Comparison of ENCODE assay signal across 21 cellular contexts in the genomic region with DNA sequence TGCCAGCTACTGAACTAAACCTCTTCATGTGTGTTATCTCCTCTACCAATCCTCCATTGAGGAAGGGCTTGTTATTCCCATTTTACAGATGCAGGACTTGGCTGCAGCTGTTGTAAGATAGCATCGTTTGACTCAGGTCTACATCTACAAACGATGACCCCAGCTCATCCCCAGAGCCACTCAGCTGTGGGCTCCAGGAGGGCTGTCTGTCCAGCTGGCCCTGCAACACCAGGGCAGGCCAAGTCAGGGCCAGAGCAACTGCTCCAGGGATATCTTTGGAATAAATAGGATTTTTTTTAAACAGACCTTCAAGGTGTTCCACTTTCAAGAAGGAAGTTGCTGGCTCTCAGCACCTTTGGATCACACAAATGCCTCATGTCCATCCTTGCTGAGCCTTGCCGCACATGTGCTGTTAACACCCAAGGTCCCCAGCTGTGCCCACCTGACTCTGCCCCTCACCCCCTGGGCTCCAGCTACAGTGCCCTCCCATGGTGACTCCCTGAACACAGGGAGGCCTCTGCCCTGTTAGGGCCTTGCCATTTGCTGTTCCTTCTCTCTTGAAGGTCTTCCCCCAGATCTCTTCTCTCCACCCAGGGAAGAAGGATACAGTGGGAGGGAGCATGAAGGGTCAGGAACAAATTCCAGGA. TPM values are rescaled to one million over a fixed set of nuclear protein-coding genes. Genes with fewer than 3 reads are reported as not detected.
DNase-seq lines count a peak whose midpoint lies in the region; ATAC-seq and TF ChIP-seq lines count a peak whose summit lies in the region.
"Had no signal": no experiment of that assay in that cellular context is flagged by ENCODE, and none has a peak within 500 bp of the region (broad histone marks: within the 10 kb centered on the region; RNA-seq: fewer than 3 reads in every experiment).

No MANE protein-coding gene starts in this region.

- no peak overlapping the region for H3K27ac ChIP-seq in HEK293 (ENCODE audit: extremely low read depth, low read depth, low read length)
- H3K27ac ChIP-seq: BLaER1 treated with 17β-estradiol and CSF1 and Interleukin-3, amounts not matched to agents 10 nM and 100 nM; GM23248 had no signal

- H3K4me1 Mint-ChIP-seq in activated CD8-positive, alpha-beta T cell treated with anti-CD3 and anti-CD28 coated beads, Interleukin-2, amount 10 ng/mL, durations not matched to agents 7 days and 5 days (ENCODE audit: low read depth) = no peaks in the 10 kb centered on the region
- H3K4me1 Mint-ChIP-seq in activated CD8-positive, alpha-beta T cell treated with anti-CD3 and anti-CD28 coated beads for 36 hours (ENCODE audit: low read depth) = no peaks in the 10 kb centered on the region
- no peaks in the 10 kb centered on the region for H3K4me1 Mint-ChIP-seq in mesothelial cell of epicardium
- H3K4me1 Mint-ChIP-seq: CD8-positive, alpha-beta memory T cell had no signal

- ATAC-seq in activated CD8-positive, alpha-beta T cell treated with anti-CD3 and anti-CD28 coated beads, Interleukin-2, amount 10 ng/mL, durations not matched to agents 7 days and 5 days = no peak
- ATAC-seq in activated CD8-positive, alpha-beta T cell treated with anti-CD3 and anti-CD28 coated beads for 36 hours = no peak
- ATAC-seq in sciatic nerve = no peak
- no peak for ATAC-seq in GM21526 (IDR thresholded peaks at IDR 0.05; ENCODE audit: low FRiP score, unreplicated experiment)
- ATAC-seq in HG03378 (IDR thresholded peaks at IDR 0.05; ENCODE audit: unreplicated experiment) = no peak

- H3K9me3 Mint-ChIP-seq in activated CD8-positive, alpha-beta T cell treated with anti-CD3 and anti-CD28 coated beads, Interleukin-2, amount 10 ng/mL, durations not matched to agents 7 days and 5 days (ENCODE audit: insufficient read depth) = no peaks in the 10 kb centered on the region
- no peaks in the 10 kb centered on the region for H3K9me3 Mint-ChIP-seq in activated CD8-positive, alpha-beta T cell treated with anti-CD3 and anti-CD28 coated beads for 36 hours
- no peaks in the 10 kb centered on the region for H3K9me3 Mint-ChIP-seq in mesothelial cell of epicardium
- H3K9me3 Mint-ChIP-seq: CD8-positive, alpha-beta memory T cell had no signal

- no peak overlapping the region for H3K27ac Mint-ChIP-seq in activated CD8-positive, alpha-beta T cell treated with anti-CD3 and anti-CD28 coated beads, Interleukin-2, amount 10 ng/mL, durations not matched to agents 7 days and 5 days
- H3K27ac Mint-ChIP-seq in activated CD8-positive, alpha-beta T cell treated with anti-CD3 and anti-CD28 coated beads for 36 hours = no peak overlapping the region
- H3K27ac Mint-ChIP-seq in mesothelial cell of epicardium = no peak overlapping the region
- H3K27ac Mint-ChIP-seq: CD8-positive, alpha-beta memory T cell had no signal

- H3K4me1 ChIP-seq in HEK293 (ENCODE audit: control insufficient read depth, insufficient read depth, low read length) = no peaks in the 10 kb centered on the region
- H3K4me1 ChIP-seq: BLaER1 treated with 17β-estradiol and CSF1 and Interleukin-3, amounts not matched to agents 10 nM and 100 nM had no signal

- H3K36me3 ChIP-seq in HEK293 (ENCODE audit: control insufficient read depth in 2 of 2, insufficient read depth in 1 of 2, low read length in 2 of 2) = no peaks in the 10 kb centered on the region
- H3K36me3 ChIP-seq: BLaER1 treated with 17β-estradiol and CSF1 and Interleukin-3, amounts not matched to agents 10 nM and 100 nM had no signal

- intact Hi-C loops in activated CD8-positive, alpha-beta T cell treated with anti-CD3 and anti-CD28 coated beads for 36 hours (cut with micrococcal nuclease) = no loop called here
- intact Hi-C loops in sciatic nerve (cut with DNase I) = no loop called here

- no peak overlapping the region for H3K4me3 Mint-ChIP-seq in activated CD8-positive, alpha-beta T cell treated with anti-CD3 and anti-CD28 coated beads, Interleukin-2, amount 10 ng/mL, durations not matched to agents 7 days and 5 days
- no peak overlapping the region for H3K4me3 Mint-ChIP-seq in activated CD8-positive, alpha-beta T cell treated with anti-CD3 and anti-CD28 coated beads for 36 hours
- no peak overlapping the region for H3K4me3 Mint-ChIP-seq in mesothelial cell of epicardium
- H3K4me3 Mint-ChIP-seq: CD8-positive, alpha-beta memory T cell had no signal

- CTCF ChIA-PET in activated CD8-positive, alpha-beta T cell treated with anti-CD3 and anti-CD28 coated beads, Interleukin-2, amount 10 ng/mL, durations not matched to agents 7 days and 5 days (lab: Charles Lee) = no interaction called here
- CTCF ChIA-PET in activated CD8-positive, alpha-beta T cell treated with anti-CD3 and anti-CD28 coated beads for 36 hours (lab: Charles Lee) = interaction anchor here (3.5 kb wide), 1 partner anchor 16 kb away, joined by 12 read pairs; no protein-coding TSS in a partner anchor
- CTCF ChIA-PET in HEK293 (lab: Yijun Ruan, JAX) = interaction anchor here (0.7 to 1.3 kb wide), 2 partner anchors 49 to 240 kb away, joined by 3 to 4 read pairs; no protein-coding TSS in a partner anchor

- no peak overlapping the region for H3K4me3 ChIP-seq in HEK293 (ENCODE audit: low read depth, low read length)
- H3K4me3 ChIP-seq: BLaER1 treated with 17β-estradiol and CSF1 and Interleukin-3, amounts not matched to agents 10 nM and 100 nM; GM23248 had no signal

- DNase-seq in activated CD8-positive, alpha-beta T cell treated with anti-CD3 and anti-CD28 coated beads, Interleukin-2, amount 10 ng/mL, durations not matched to agents 7 days and 5 days = peak; percentile 12
- DNase-seq in activated CD8-positive, alpha-beta T cell treated with anti-CD3 and anti-CD28 coated beads for 36 hours = no peak
- peak; percentile 15 for DNase-seq in islet precursor cell
- peak; percentile 28 for DNase-seq in sciatic nerve (ENCODE audit: low spot score)
- DNase-seq in mesothelial cell of epicardium (ENCODE audit: low spot score in 2 of 2, unreplicated experiment in 2 of 2) = no peak
- DNase-seq: CD8-positive, alpha-beta memory T cell; DMS79 treated with DMSO at 0.1 percent for 48 hours; GM23248; KBM-7; MV-4-11; NCI-H1417; NCI-H2029; NCI-H2171 treated with DMSO at 0.1 percent for 48 hours; NCI-H446 treated with DMSO at 0.1 percent for 48 hours; OCI-M1; RPMI8226 had no signal

- H3K36me3 Mint-ChIP-seq in activated CD8-positive, alpha-beta T cell treated with anti-CD3 and anti-CD28 coated beads, Interleukin-2, amount 10 ng/mL, durations not matched to agents 7 days and 5 days (ENCODE audit: low read depth) = no peaks in the 10 kb centered on the region
- H3K36me3 Mint-ChIP-seq in activated CD8-positive, alpha-beta T cell treated with anti-CD3 and anti-CD28 coated beads for 36 hours (ENCODE audit: low read depth) = no peaks in the 10 kb centered on the region
- no peaks in the 10 kb centered on the region for H3K36me3 Mint-ChIP-seq in mesothelial cell of epicardium
- H3K36me3 Mint-ChIP-seq: CD8-positive, alpha-beta memory T cell had no signal

- no peaks in the 10 kb centered on the region for H3K27me3 Mint-ChIP-seq in activated CD8-positive, alpha-beta T cell treated with anti-CD3 and anti-CD28 coated beads, Interleukin-2, amount 10 ng/mL, durations not matched to agents 7 days and 5 days (ENCODE audit: low read depth)
- H3K27me3 Mint-ChIP-seq in activated CD8-positive, alpha-beta T cell treated with anti-CD3 and anti-CD28 coated beads for 36 hours = no peaks in the 10 kb centered on the region
- peaks cover 16% of the 10 kb centered on the region for H3K27me3 Mint-ChIP-seq in mesothelial cell of epicardium (ENCODE audit: low read depth)

- POLR2A ChIA-PET in activated CD8-positive, alpha-beta T cell treated with anti-CD3 and anti-CD28 coated beads, Interleukin-2, amount 10 ng/mL, durations not matched to agents 7 days and 5 days (lab: Charles Lee) = no interaction called here
- POLR2A ChIA-PET in activated CD8-positive, alpha-beta T cell treated with anti-CD3 and anti-CD28 coated beads for 36 hours (lab: Charles Lee) = no interaction called here
- POLR2A ChIA-PET in HEK293 (lab: Yijun Ruan, JAX) = no interaction called here

- no peaks in the 10 kb centered on the region for H3K9me3 ChIP-seq in HEK293 (ENCODE audit: control insufficient read depth, insufficient read depth, low read depth, low read length)
- H3K9me3 ChIP-seq: BLaER1 treated with 17β-estradiol and CSF1 and Interleukin-3, amounts not matched to agents 10 nM and 100 nM had no signal

- TF ChIP-seq CTCF in activated CD8-positive, alpha-beta T cell treated with anti-CD3 and anti-CD28 coated beads for 36 hours (IDR thresholded peaks at IDR 0.05) = no peak
- TF ChIP-seq CTCF in HEK293 (tag by site-specific recombination; IDR thresholded peaks at IDR 0.05) (no peak), mesothelial cell of epicardium (IDR thresholded peaks at IDR 0.05; ENCODE audit: unreplicated experiment) (no peak)

TF ChIP-seq in HEK293, 187 proteins besides CTCF, POLR2A, EP300 and RAD21:
- TF ChIP-seq ZNF701 (tag by site-specific recombination; IDR thresholded peaks at IDR 0.05) = no peak
- 0 out of 2 replicates have a peak, but pooled peaks have one; percentile 27 for TF ChIP-seq GLIS1 (tag by site-specific recombination; IDR thresholded peaks at IDR 0.05)

RNA-seq across cellular contexts. Expression of a gene that starts 31.0 kb away (rescaled TPM):
- not detected for total RNA-seq in activated CD8-positive, alpha-beta T cell treated with anti-CD3 and anti-CD28 coated beads, Interleukin-2, amount 10 ng/mL, durations not matched to agents 7 days and 5 days
- not detected for total RNA-seq in activated CD8-positive, alpha-beta T cell treated with anti-CD3 and anti-CD28 coated beads for 36 hours
- total RNA-seq in sciatic nerve (4.1 TPM), mesothelial cell of epicardium (1.0 to 1.6 TPM (median 1.2 TPM) in 3 replicates)
- total RNA-seq: CD8-positive, alpha-beta memory T cell; G401; GM23248 had no signal

Comparison
In these comparisons a context has a peak if more than half of its experiments do, and no peak if none do; other contexts are left out.
1. DNase-seq: peak in activated CD8-positive, alpha-beta T cell treated with anti-CD3 and anti-CD28 coated beads, Interleukin-2, amount 10 ng/mL, durations not matched to agents 7 days and 5 days (single experiment), islet precursor cell (single experiment) and sciatic nerve (single experiment); none in activated CD8-positive, alpha-beta T cell treated with anti-CD3 and anti-CD28 coated beads for 36 hours (single experiment) and mesothelial cell of epicardium (0 of 2).